ENCODE assay signal across 18 cellular contexts in the genomic region with DNA sequence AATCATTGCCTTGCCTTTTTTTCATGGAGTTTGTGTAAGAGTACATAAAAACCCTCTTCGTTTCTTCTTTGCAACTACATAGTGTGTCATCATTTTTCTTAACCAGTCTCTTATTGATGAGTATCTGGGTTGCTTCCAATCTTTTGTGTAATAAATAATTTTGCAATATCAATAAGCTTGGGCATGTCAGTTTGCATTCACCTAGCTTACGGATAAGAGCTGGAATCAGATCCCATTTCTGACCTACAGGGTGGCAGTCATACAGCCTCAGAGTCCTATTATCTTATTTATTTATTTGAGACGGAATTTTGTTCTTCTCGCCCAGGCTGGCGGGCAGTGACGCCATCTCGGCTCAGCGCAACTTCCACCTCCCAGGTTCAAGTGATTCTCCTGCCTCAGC. TPM values are rescaled to one million over a fixed set of nuclear protein-coding genes. Genes with fewer than 3 reads are reported as not detected.
A peak's percentile ranks its signal among the peaks of the same experiment; 100 is the strongest.
DNase-seq lines count a peak whose midpoint lies in the region; ATAC-seq and TF ChIP-seq lines count a peak whose summit lies in the region.
"Had no signal": no experiment of that assay in that cellular context is flagged by ENCODE, and none has a peak within 500 bp of the region (broad histone marks: within the 10 kb centered on the region; RNA-seq: fewer than 3 reads in every experiment).

No MANE protein-coding gene starts in this region.

- no peaks in the 10 kb centered on the region for H4K20me1 ChIP-seq in mammary epithelial cell (ENCODE audit: insufficient read depth, low read length)

- H3K4me3 Mint-ChIP-seq in MCF 10A (ENCODE audit: unreplicated experiment) (no peak overlapping the region), IgD-negative memory B cell (no peak overlapping the region)
- no peak overlapping the region for H3K4me3 Mint-ChIP-seq in dendritic cell treated with granulocyte-macrophage colony-stimulating factor and Interleukin-4, amounts not matched to agents 40 ng/mL and 50 ng/mL, for 4 days

- H3K36me3 Mint-ChIP-seq in MCF 10A (ENCODE audit: insufficient read depth, unreplicated experiment): peaks cover 15% of the 10 kb centered on the region
- peaks cover 3% of the 10 kb centered on the region for H3K36me3 Mint-ChIP-seq in IgD-negative memory B cell
- peaks cover 56% of the 10 kb centered on the region for H3K36me3 Mint-ChIP-seq in dendritic cell treated with granulocyte-macrophage colony-stimulating factor and Interleukin-4, amounts not matched to agents 40 ng/mL and 50 ng/mL, for 4 days (ENCODE audit: low read depth)

- TF ChIP-seq CTCF in MCF 10A (IDR thresholded peaks at IDR 0.05; ENCODE audit: unreplicated experiment): no peak
- no peak for TF ChIP-seq CTCF in mammary epithelial cell (conservative IDR thresholded peaks at IDR 0.05 in 1 of 2, IDR thresholded peaks at IDR 0.05 in 1 of 2; ENCODE audit: extremely low read depth in 1 of 2, insufficient read depth in 1 of 2, low read depth in 1 of 2, low read length in 2 of 2)
- no peak for TF ChIP-seq CTCF in sigmoid colon (IDR thresholded peaks at IDR 0.05)

- WGBS in mammary epithelial cell (ENCODE audit: low coverage, missing lambda C conversion rate): 94% methylated on average over 8 of the region's 8 CpGs
- 96 to 97% methylated on average over 8 of the region's 8 CpGs for WGBS in sigmoid colon, 2 donors

- POLR2A ChIA-PET in MCF 10A (lab: Yijun Ruan, JAX): interaction anchor here (0.7 to 1.2 kb wide), 5 partner anchors 9 to 18 kb away, joined by 3 to 5 read pairs (median 3); partner anchors contain the start of gene ANP32A

- no peaks in the 10 kb centered on the region for H3K36me3 ChIP-seq in mammary epithelial cell (ENCODE audit: insufficient read depth, low read length)
- H3K36me3 ChIP-seq in sigmoid colon: no peaks in the 10 kb centered on the region

- no peak for DNase-seq in MCF 10A (ENCODE audit: unreplicated experiment)
- DNase-seq in mammary epithelial cell: no peak
- peak; percentile 18 for DNase-seq in sigmoid colon
- no peak for DNase-seq in DMS 273 (lab: John Stamatoyannopoulos, UW; ENCODE audit: unreplicated experiment)
- DNase-seq in medulla oblongata (ENCODE audit: extremely low spot score): no peak
- DNase-seq: AML-193; COR-L47; HCEC 1CT; NCI-H1092; NCI-H1694; NCI-H2107; NCI-H226; NCI-H526; NK-92 treated with Interleukin-12 subunit alpha and Interleukin-12 subunit beta, amount 100 ng/mL, for 24 hours; SK-N-SH had no signal

- H3K27ac ChIP-seq in mammary epithelial cell (ENCODE audit: insufficient read depth, low read depth, low read length) (no peak overlapping the region), sigmoid colon (no peak overlapping the region)

- peak overlapping the region; percentile 50 for H3K27ac Mint-ChIP-seq in MCF 10A (ENCODE audit: low read depth, unreplicated experiment)
- peak overlapping the region in 2 of 3 donors; percentile 25 for H3K27ac Mint-ChIP-seq in IgD-negative memory B cell
- H3K27ac Mint-ChIP-seq in dendritic cell treated with granulocyte-macrophage colony-stimulating factor and Interleukin-4, amounts not matched to agents 40 ng/mL and 50 ng/mL, for 4 days: peak overlapping the region; percentile 50

- H3K9me3 Mint-ChIP-seq in MCF 10A (ENCODE audit: unreplicated experiment): no peaks in the 10 kb centered on the region
- no peaks in the 10 kb centered on the region for H3K9me3 Mint-ChIP-seq in IgD-negative memory B cell
- no peaks in the 10 kb centered on the region for H3K9me3 Mint-ChIP-seq in dendritic cell treated with granulocyte-macrophage colony-stimulating factor and Interleukin-4, amounts not matched to agents 40 ng/mL and 50 ng/mL, for 4 days

- CTCF ChIA-PET in MCF 10A (lab: Yijun Ruan, JAX): interaction anchor here (0.6 kb wide), 1 partner anchor 130 kb away, joined by 3 read pairs; no protein-coding TSS in a partner anchor
- CTCF ChIA-PET in mammary epithelial cell (lab: Charles Lee; ENCODE audit: low non-redundant PET): no interaction called here

- dilution Hi-C loops in mammary epithelial cell (cut with HindIII; ENCODE audit: low sequenced_read_pairs): no loop called here

- H3K4me2 ChIP-seq in mammary epithelial cell (ENCODE audit: insufficient read depth, low read depth, low read length): no peak overlapping the region
- H3K4me2 ChIP-seq: SK-N-SH had no signal

- TF ChIP-seq EP300 in sigmoid colon (IDR thresholded peaks at IDR 0.05): no peak

- H3K4me3 ChIP-seq in mammary epithelial cell (replicated peaks in 1 of 3; ENCODE audit: insufficient read depth in 1 of 3, low read depth in 2 of 3, low read length in 3 of 3) (no peak overlapping the region), sigmoid colon (no peak overlapping the region)

- intact Hi-C loops in MCF 10A (cut with micrococcal nuclease): no loop called here
- intact Hi-C loops in mammary epithelial cell (cut with micrococcal nuclease): no loop called here
- intact Hi-C loops in dendritic cell treated with granulocyte-macrophage colony-stimulating factor and Interleukin-4, amounts not matched to agents 40 ng/mL and 50 ng/mL, for 4 days (cut with micrococcal nuclease): loop anchor here (1.0 kb wide), 1 partner anchor 10 kb away; no protein-coding TSS in a partner anchor
- intact Hi-C loops in sigmoid colon (cut with DNase I): no loop called here

- H3K4me1 Mint-ChIP-seq in MCF 10A (ENCODE audit: insufficient read depth, unreplicated experiment) (peaks cover 34% of the 10 kb centered on the region), IgD-negative memory B cell (peaks cover 49 to 70% (median 58%) of the 10 kb centered on the region in 3 donors)
- peaks cover 97% of the 10 kb centered on the region for H3K4me1 Mint-ChIP-seq in dendritic cell treated with granulocyte-macrophage colony-stimulating factor and Interleukin-4, amounts not matched to agents 40 ng/mL and 50 ng/mL, for 4 days (ENCODE audit: low read depth)

- no peak for TF ChIP-seq POLR2A in sigmoid colon (IDR thresholded peaks at IDR 0.05)

- no peaks in the 10 kb centered on the region for H3K9me3 ChIP-seq in mammary epithelial cell (replicated peaks; ENCODE audit: insufficient read depth, low read length)
- H3K9me3 ChIP-seq in sigmoid colon: no peaks in the 10 kb centered on the region
- H3K9me3 ChIP-seq: SK-N-SH had no signal

- H3K27me3 Mint-ChIP-seq in MCF 10A (ENCODE audit: insufficient read depth, unreplicated experiment) (no peaks in the 10 kb centered on the region), IgD-negative memory B cell (no peaks in the 10 kb centered on the region)
- no peaks in the 10 kb centered on the region for H3K27me3 Mint-ChIP-seq in dendritic cell treated with granulocyte-macrophage colony-stimulating factor and Interleukin-4, amounts not matched to agents 40 ng/mL and 50 ng/mL, for 4 days

- H3K27me3 ChIP-seq in mammary epithelial cell (ENCODE audit: insufficient read depth, low read length) (no peaks in the 10 kb centered on the region), sigmoid colon (no peaks in the 10 kb centered on the region)

- H3K79me2 ChIP-seq in mammary epithelial cell (ENCODE audit: insufficient read depth, low read length): peaks cover 93% of the 10 kb centered on the region

- no peak overlapping the region for H3K9ac ChIP-seq in mammary epithelial cell (ENCODE audit: insufficient read depth, low read length)
- H3K9ac ChIP-seq: SK-N-SH had no signal

- no peak overlapping the region for H2AFZ ChIP-seq in mammary epithelial cell (ENCODE audit: low read depth, low read length)

- no TSS peak for BruUV-seq in MCF 10A (replicated peaks; lab: Mats Ljungman, UMichigan)
- BruUV-seq in mammary epithelial cell (replicated peaks; lab: Mats Ljungman, UMichigan): no TSS peak

- ATAC-seq in GM21515 (IDR thresholded peaks at IDR 0.05; ENCODE audit: unreplicated experiment): no peak

- no peaks in the 10 kb centered on the region for H3K4me1 ChIP-seq in mammary epithelial cell (ENCODE audit: insufficient read depth, low read length)
- H3K4me1 ChIP-seq in sigmoid colon: peaks cover 0 to 42% (median 28%) of the 10 kb centered on the region in 4 donors

- in situ Hi-C loops in mammary epithelial cell (cut with MboI; ENCODE audit: low sequenced_read_pairs in 2 of 2): no loop called here

RNA-seq across cellular contexts. Expression of gene ANP32A, which starts 18.3 kb away (rescaled TPM):
- 150 and 159 TPM in 2 replicates for total RNA-seq in MCF 10A (2022)
- total RNA-seq in mammary epithelial cell: 100 to 1,000 TPM in 1 of 2 donors, 10 to 100 TPM in 1; 42.5 to 109 TPM
- polyA plus RNA-seq in mammary epithelial cell: 52.0 TPM
- polyA minus RNA-seq in mammary epithelial cell: 37.7 TPM
- polyA plus RNA-seq in IgD-negative memory B cell: 110 TPM
- 10 to 100 TPM; 37.6 to 71.2 (median 58.9) TPM for total RNA-seq in sigmoid colon
- polyA plus RNA-seq in sigmoid colon: 100 to 1,000 TPM in 1 of 3 donors, 10 to 100 TPM in 2; 67.3 to 152 (median 82.1) TPM
